In the genomic region with DNA sequence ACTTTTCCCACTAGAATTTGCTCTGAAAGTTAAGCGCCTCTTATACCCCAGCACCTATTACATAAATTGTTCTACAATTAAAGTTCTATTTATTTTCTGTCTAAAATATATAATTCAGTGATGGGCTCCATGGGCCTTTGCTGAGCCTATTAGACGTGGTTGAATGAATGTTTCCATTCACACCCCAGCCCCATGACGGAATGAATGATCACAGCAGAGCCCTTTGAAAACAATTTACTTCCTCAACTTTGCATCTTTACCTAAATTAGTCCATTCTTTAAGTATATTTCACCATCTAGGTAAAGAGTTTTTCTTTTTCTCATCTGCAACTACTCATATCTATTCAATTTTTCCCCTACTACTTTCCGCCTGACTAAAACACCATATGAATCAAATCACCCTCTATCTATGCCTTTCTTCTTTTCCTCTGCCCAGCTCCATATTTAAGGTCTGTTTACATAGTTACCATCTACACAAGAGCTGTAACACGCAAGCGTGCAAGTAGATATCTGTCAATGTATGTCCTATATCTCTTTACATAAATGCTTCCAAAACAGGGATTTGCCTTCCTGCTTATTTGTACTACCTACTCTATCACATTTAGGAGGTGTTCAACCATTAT, we compare ENCODE assay signal across 15 cellular contexts.
A peak's percentile ranks its signal among the peaks of the same experiment; 100 is the strongest.
DNase-seq lines count a peak whose midpoint lies in the region; ATAC-seq and TF ChIP-seq lines count a peak whose summit lies in the region.
"Had no signal": no experiment of that assay in that cellular context is flagged by ENCODE, and none has a peak within 500 bp of the region (broad histone marks: within the 10 kb centered on the region; RNA-seq: fewer than 3 reads in every experiment).

No MANE protein-coding gene starts in this region.

- no peak overlapping the region for H3K4me3 Mint-ChIP-seq in activated T-helper 17 cell treated with anti-CD3 and anti-CD28 coated beads, Interleukin-2, amount 50 U/mL, for 72 hours
- H3K4me3 Mint-ChIP-seq in stimulated activated naive B cell treated with anti-CD40 and anti-IgM and Interleukin-4, amounts not matched to agents 10 μg/mL and 1 μg/mL and 100 μg/mL, for 72 hours = no peak overlapping the region
- H3K4me3 Mint-ChIP-seq: B cell; CD4-positive, alpha-beta T cell had no signal

- no peaks in the 10 kb centered on the region for H3K27me3 ChIP-seq in heart left ventricle

- ATAC-seq in heart left ventricle (no peak), left ventricle myocardium superior (no peak), HG02973 (IDR thresholded peaks at IDR 0.05; ENCODE audit: unreplicated experiment) (peak; percentile 39), GM19035 (IDR thresholded peaks at IDR 0.05; ENCODE audit: unreplicated experiment) (no peak)
- ATAC-seq in activated T-helper 17 cell treated with anti-CD3 and anti-CD28 coated beads, Interleukin-2, amount 50 U/mL, for 72 hours (replicated peaks) = peak; percentile 18
- ATAC-seq in stimulated activated naive B cell treated with anti-CD40 and anti-IgM and Interleukin-4, amounts not matched to agents 10 μg/mL and 1 μg/mL and 100 μg/mL, for 72 hours (replicated peaks) = peak; percentile 57 to 68

- no peak for TF ChIP-seq POLR2A in heart left ventricle (IDR thresholded peaks at IDR 0.05)

- peak overlapping the region in 8 of 12 donors; percentile 72 to 96 (median 84) for H3K27ac ChIP-seq in heart left ventricle

- no peaks in the 10 kb centered on the region for H3K36me3 ChIP-seq in heart left ventricle
- H3K36me3 ChIP-seq: HAP-1 had no signal

- no peaks in the 10 kb centered on the region for H3K36me3 Mint-ChIP-seq in activated T-helper 17 cell treated with anti-CD3 and anti-CD28 coated beads, Interleukin-2, amount 50 U/mL, for 72 hours (ENCODE audit: low read depth)
- H3K36me3 Mint-ChIP-seq in stimulated activated naive B cell treated with anti-CD40 and anti-IgM and Interleukin-4, amounts not matched to agents 10 μg/mL and 1 μg/mL and 100 μg/mL, for 72 hours = no peaks in the 10 kb centered on the region
- H3K36me3 Mint-ChIP-seq: IgD-negative memory B cell had no signal

- no peaks in the 10 kb centered on the region for H3K9me3 ChIP-seq in heart left ventricle
- H3K9me3 ChIP-seq: HAP-1 had no signal

- H3K4me1 ChIP-seq in heart left ventricle = peaks cover 0 to 49% (median 16%) of the 10 kb centered on the region in 12 donors
- H3K4me1 ChIP-seq: HAP-1 had no signal

- intact Hi-C loops in heart left ventricle (cut with DNase I) = loop anchor here in 1 of 10 donors (5.0 kb wide), 1 partner anchor 33 kb away; no protein-coding TSS in a partner anchor
- intact Hi-C loops in left ventricle myocardium superior (cut with micrococcal nuclease) = no loop called here

- no peaks in the 10 kb centered on the region for H3K9me3 Mint-ChIP-seq in activated T-helper 17 cell treated with anti-CD3 and anti-CD28 coated beads, Interleukin-2, amount 50 U/mL, for 72 hours
- H3K9me3 Mint-ChIP-seq in stimulated activated naive B cell treated with anti-CD40 and anti-IgM and Interleukin-4, amounts not matched to agents 10 μg/mL and 1 μg/mL and 100 μg/mL, for 72 hours = peaks cover 0 to 2% of the 10 kb centered on the region in 2 donors
- H3K9me3 Mint-ChIP-seq: CD4-positive, alpha-beta T cell; IgD-negative memory B cell had no signal

- peaks cover 7% of the 10 kb centered on the region for H3K27me3 Mint-ChIP-seq in activated T-helper 17 cell treated with anti-CD3 and anti-CD28 coated beads, Interleukin-2, amount 50 U/mL, for 72 hours
- H3K27me3 Mint-ChIP-seq in stimulated activated naive B cell treated with anti-CD40 and anti-IgM and Interleukin-4, amounts not matched to agents 10 μg/mL and 1 μg/mL and 100 μg/mL, for 72 hours = no peaks in the 10 kb centered on the region

- DNase-seq in heart left ventricle (no peak), left ventricle myocardium superior (no peak), NCI-H2196 treated with DMSO at 0.1 percent for 48 hours (lab: John Stamatoyannopoulos, UW; ENCODE audit: unreplicated experiment) (no peak)
- no peak for DNase-seq in stimulated activated naive B cell treated with anti-CD40 and anti-IgM and Interleukin-4, amounts not matched to agents 10 μg/mL and 1 μg/mL and 100 μg/mL, for 72 hours
- DNase-seq: C1 segment of cervical spinal cord; Calu3; CD4-positive, alpha-beta T cell; DND-41; GF-D8 had no signal

- no peaks in the 10 kb centered on the region for H3K4me1 Mint-ChIP-seq in activated T-helper 17 cell treated with anti-CD3 and anti-CD28 coated beads, Interleukin-2, amount 50 U/mL, for 72 hours
- H3K4me1 Mint-ChIP-seq in stimulated activated naive B cell treated with anti-CD40 and anti-IgM and Interleukin-4, amounts not matched to agents 10 μg/mL and 1 μg/mL and 100 μg/mL, for 72 hours = peaks cover 16 to 31% of the 10 kb centered on the region in 2 donors

- no peak overlapping the region for H3K27ac Mint-ChIP-seq in activated T-helper 17 cell treated with anti-CD3 and anti-CD28 coated beads, Interleukin-2, amount 50 U/mL, for 72 hours
- peak overlapping the region; percentile 45 for H3K27ac Mint-ChIP-seq in stimulated activated naive B cell treated with anti-CD40 and anti-IgM and Interleukin-4, amounts not matched to agents 10 μg/mL and 1 μg/mL and 100 μg/mL, for 72 hours
- H3K27ac Mint-ChIP-seq: B cell; CD4-positive, alpha-beta T cell; IgD-negative memory B cell had no signal

- H3K4me3 ChIP-seq in heart left ventricle = peak overlapping the region in 6 of 12 donors; percentile 4 to 38 (median 20)
- H3K4me3 ChIP-seq: HAP-1 had no signal

- WGBS in heart left ventricle, 4 donors = 76 to 81% (median 78%) methylated on average over 6 of the region's 6 CpGs

- no peak for TF ChIP-seq CTCF in heart left ventricle (IDR thresholded peaks at IDR 0.05)

Comparison
In these comparisons a context has a peak if more than half of its experiments do, and no peak if none do; other contexts are left out.
1. ATAC-seq: peak in HG02973 (single experiment), activated T-helper 17 cell treated with anti-CD3 and anti-CD28 coated beads, Interleukin-2, amount 50 U/mL, for 72 hours (single experiment) and stimulated activated naive B cell treated with anti-CD40 and anti-IgM and Interleukin-4, amounts not matched to agents 10 μg/mL and 1 μg/mL and 100 μg/mL, for 72 hours (2 of 2); none in heart left ventricle (0 of 4), left ventricle myocardium superior (single experiment) and GM19035 (single experiment).